ENCODE assay signal across 22 cellular contexts in the genomic region with DNA sequence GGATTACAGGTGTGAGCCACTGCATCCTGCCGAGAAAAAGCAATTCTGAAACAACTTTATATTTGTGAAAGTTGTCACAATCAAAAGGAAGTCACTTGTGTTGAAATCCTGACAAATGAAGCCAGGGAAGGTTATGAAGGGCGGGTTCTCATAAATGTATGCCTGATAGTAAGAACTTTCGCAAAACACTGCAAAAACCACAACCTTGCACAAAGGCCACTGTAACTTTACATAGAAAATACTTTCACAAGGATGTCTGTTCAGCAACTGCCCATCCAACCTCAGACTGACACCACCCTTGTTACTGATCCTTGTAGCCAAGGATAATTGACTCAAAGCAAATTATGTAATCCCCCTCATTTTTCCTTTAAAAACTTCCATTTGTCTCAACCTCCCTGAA.
DNase-seq lines count a peak whose midpoint lies in the region; ATAC-seq and TF ChIP-seq lines count a peak whose summit lies in the region.
"Had no signal": no experiment of that assay in that cellular context is flagged by ENCODE, and none has a peak within 500 bp of the region (broad histone marks: within the 10 kb centered on the region; RNA-seq: fewer than 3 reads in every experiment).

No MANE protein-coding gene starts in this region.

- peaks cover 90% of the 10 kb centered on the region for H3K79me2 ChIP-seq in HCT116 (ENCODE audit: insufficient read depth, low read length)

- TF ChIP-seq RAD21 in HCT116 (IDR thresholded peaks at IDR 0.05; ENCODE audit: low read depth) = no peak

- H2AFZ ChIP-seq in HCT116 (ENCODE audit: low read depth, low read length, poor library complexity, severe bottlenecking) = no peak overlapping the region
- H2AFZ ChIP-seq: GM23338 had no signal

- ATAC-seq in HCT116 (no peak), HG02610 (IDR thresholded peaks at IDR 0.05; ENCODE audit: unreplicated experiment) (no peak)
- ATAC-seq: A549, GM23338, HepG2, T-cell had no signal

- TF ChIP-seq POLR2A in HCT116 (IDR thresholded peaks at IDR 0.05; ENCODE audit: borderline replicate concordance, extremely low read depth, insufficient read depth, insufficient read length) (no peak), NB4 (IDR thresholded peaks at IDR 0.05; ENCODE audit: extremely low read depth, insufficient read length) (no peak), spleen (IDR thresholded peaks at IDR 0.05) (no peak)

- no TSS peak for BruUV-seq in HCT116 (replicated peaks; lab: Mats Ljungman, UMichigan)

- DNase-seq in HCT116 (ENCODE audit: low read depth, low spot score) = no peak
- DNase-seq in NB4 (ENCODE audit: low read depth) = peak; percentile 91
- DNase-seq in SIG-M5 (lab: John Stamatoyannopoulos, UW) = peak; percentile 75
- DNase-seq in spleen = no peak
- DNase-seq in NK-92 treated with Interleukin-12 subunit alpha and Interleukin-12 subunit beta, amount 100 ng/mL, for 24 hours (lab: John Stamatoyannopoulos, UW) = no peak
- DNase-seq in effector CD4-positive, alpha-beta T cell = no peak
- DNase-seq: CD4-positive, alpha-beta memory T cell; EL; HCEC 1CT; KBM-7; NCI-H1092 treated with DMSO at 0.1 percent for 48 hours; NCI-H2081 treated with DMSO at 0.1 percent for 48 hours; NCI-H446 treated with DMSO at 0.1 percent for 48 hours; NCI-H69; Peyer's patch; T-cell had no signal

- no peaks in the 10 kb centered on the region for H3K9me2 ChIP-seq in HCT116 (ENCODE audit: insufficient read depth)

- H3K36me3 ChIP-seq in HCT116 (ENCODE audit: control insufficient read depth in 1 of 2, insufficient read depth in 2 of 2, low read length in 2 of 2) (peaks cover 4 to 29% of the 10 kb centered on the region in 2 experiments; a peak in 2 of 4 replicates), neutrophil (no peaks in the 10 kb centered on the region), spleen (no peaks in the 10 kb centered on the region)
- H3K36me3 ChIP-seq: BLaER1, Peyer's patch had no signal

- intact Hi-C loops in HCT116 (cut with micrococcal nuclease) (no loop called here), spleen (cut with DNase I; ENCODE audit: low total_unique reads) (no loop called here)

- no peak overlapping the region for H3K4me3 ChIP-seq in HCT116 (replicated peaks in 1 of 2; ENCODE audit: low read depth in 1 of 2, low read length in 2 of 2)
- no peak overlapping the region for H3K4me3 ChIP-seq in NB4 (ENCODE audit: low read depth, low read length)
- H3K4me3 ChIP-seq in neutrophil (ENCODE audit: low read depth in 1 of 2, low read length in 1 of 2) = peak overlapping the region; percentile 12 to 20
- no peak overlapping the region for H3K4me3 ChIP-seq in spleen
- H3K4me3 ChIP-seq: A549, BLaER1, GM23338, Peyer's patch had no signal

- no peaks in the 10 kb centered on the region; a peak in 1 of 4 replicates for H3K9me3 ChIP-seq in HCT116 (ENCODE audit: control insufficient read depth in 1 of 2, insufficient read depth in 1 of 2, low read depth in 1 of 2, low read length in 2 of 2)
- H3K9me3 ChIP-seq in neutrophil = no peaks in the 10 kb centered on the region
- H3K9me3 ChIP-seq in spleen = peaks cover 0 to 4% (median 0%) of the 10 kb centered on the region in 8 donors
- H3K9me3 ChIP-seq: A549, Peyer's patch had no signal

- TF ChIP-seq CTCF in HCT116 (IDR thresholded peaks at IDR 0.05 in 2 of 3, conservative IDR thresholded peaks at IDR 0.05 in 1 of 3; ENCODE audit: borderline replicate concordance in 1 of 3, insufficient read depth in 1 of 3, low read depth in 2 of 3, low read length in 2 of 3) (no peak), NB4 (IDR thresholded peaks at IDR 0.05; ENCODE audit: low read depth, low read length) (no peak), neutrophil (IDR thresholded peaks at IDR 0.05) (no peak), spleen (IDR thresholded peaks at IDR 0.05 in 8 of 11, conservative IDR thresholded peaks at IDR 0.05 in 3 of 11) (no peak)

- POLR2A ChIA-PET in HCT116 (lab: Charles Lee) = no interaction called here

- H3K27ac ChIP-seq in HCT116 (ENCODE audit: low read depth, low read length) (peak overlapping the region; percentile 16), neutrophil (peak overlapping the region; percentile 72), spleen (peak overlapping the region in 2 of 8 donors; percentile 40 to 68)
- H3K27ac ChIP-seq: A549, BLaER1, Peyer's patch had no signal

- H3K9ac ChIP-seq in HCT116 (ENCODE audit: low read length) = no peak overlapping the region
- H3K9ac ChIP-seq: BLaER1 had no signal

- no peak overlapping the region for H3K4me2 ChIP-seq in HCT116 (ENCODE audit: low read length)
- H3K4me2 ChIP-seq: A549, BLaER1, GM23338 had no signal

- no peaks in the 10 kb centered on the region for H3K27me3 ChIP-seq in HCT116 (ENCODE audit: insufficient read depth, low read length)
- no peaks in the 10 kb centered on the region for H3K27me3 ChIP-seq in neutrophil
- peaks cover 0 to 29% (median 0%) of the 10 kb centered on the region in 7 donors for H3K27me3 ChIP-seq in spleen (replicated peaks in 1 of 7)
- H3K27me3 ChIP-seq: BLaER1, Peyer's patch had no signal

- RAD21 ChIA-PET in HCT116 (lab: Charles Lee; ENCODE audit: low non-redundant PET in 1 of 2, low total read pairs in 2 of 2, uncharacterized antibody in 2 of 2, unreplicated experiment in 2 of 2) = no interaction called here

- no peaks in the 10 kb centered on the region for H4K20me1 ChIP-seq in HCT116 (ENCODE audit: insufficient read depth)
- H4K20me1 ChIP-seq: BLaER1 had no signal

- CTCF ChIA-PET in HCT116 (lab: Charles Lee) = no interaction called here

- WGBS in spleen, 5 donors = 28 to 75% (median 63%) methylated on average over 3 of the region's 3 CpGs

- H3K4me1 ChIP-seq in HCT116 (ENCODE audit: control insufficient read depth in 1 of 2, insufficient read depth in 2 of 2, low read length in 2 of 2) (peaks cover 34 to 59% of the 10 kb centered on the region in 2 experiments), neutrophil (ENCODE audit: control insufficient read depth in 1 of 2, insufficient read depth in 1 of 2, low read depth in 1 of 2, low read length in 1 of 2) (peaks cover 29% of the 10 kb centered on the region in 2 experiments), spleen (no peaks in the 10 kb centered on the region)
- H3K4me1 ChIP-seq: A549, BLaER1, Peyer's patch had no signal

TF ChIP-seq in HCT116, 20 proteins besides CTCF, POLR2A, EP300 and RAD21 (continues in another document):
- TF ChIP-seq ZFX (IDR thresholded peaks at IDR 0.05) = no peak
- no peak for TF ChIP-seq EZH2 (IDR thresholded peaks at IDR 0.05)
- no peak for TF ChIP-seq SIN3A (IDR thresholded peaks at IDR 0.05; ENCODE audit: low read depth)
- no peak for TF ChIP-seq ZNF274 (IDR thresholded peaks at IDR 0.05; ENCODE audit: low read depth, low read length)
- TF ChIP-seq CBX3 (IDR thresholded peaks at IDR 0.05; ENCODE audit: low read depth) = no peak
- TF ChIP-seq, protein P1, sequence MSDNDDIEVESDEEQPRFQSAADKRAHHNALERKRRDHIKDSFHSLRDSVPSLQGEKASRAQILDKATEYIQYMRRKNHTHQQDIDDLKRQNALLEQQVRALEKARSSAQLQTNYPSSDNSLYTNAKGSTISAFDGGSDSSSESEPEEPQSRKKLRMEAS (IDR thresholded peaks at IDR 0.05) = no peak
- TF ChIP-seq YY1 (IDR thresholded peaks at IDR 0.05; ENCODE audit: extremely low read depth, insufficient replicate concordance, low read depth, low read length) = no peak
- TF ChIP-seq, protein P2, sequence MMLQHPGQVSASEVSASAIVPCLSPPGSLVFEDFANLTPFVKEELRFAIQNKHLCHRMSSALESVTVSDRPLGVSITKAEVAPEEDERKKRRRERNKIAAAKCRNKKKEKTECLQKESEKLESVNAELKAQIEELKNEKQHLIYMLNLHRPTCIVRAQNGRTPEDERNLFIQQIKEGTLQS (IDR thresholded peaks at IDR 0.05) = no peak
- no peak for TF ChIP-seq SRF (IDR thresholded peaks at IDR 0.05; ENCODE audit: low read depth)
- TF ChIP-seq FOSL1 (IDR thresholded peaks at IDR 0.05; ENCODE audit: low read depth) = no peak
- TF ChIP-seq EGR1 (IDR thresholded peaks at IDR 0.05; ENCODE audit: low read depth) = no peak
- TF ChIP-seq CEBPB (IDR thresholded peaks at IDR 0.05; ENCODE audit: low read depth) = no peak
- no peak for TF ChIP-seq SP1 (IDR thresholded peaks at IDR 0.05; ENCODE audit: low read depth)
- TF ChIP-seq POLR2AphosphoS5 (IDR thresholded peaks at IDR 0.05; ENCODE audit: low read depth, low read length) = no peak
- TF ChIP-seq, protein P3, sequence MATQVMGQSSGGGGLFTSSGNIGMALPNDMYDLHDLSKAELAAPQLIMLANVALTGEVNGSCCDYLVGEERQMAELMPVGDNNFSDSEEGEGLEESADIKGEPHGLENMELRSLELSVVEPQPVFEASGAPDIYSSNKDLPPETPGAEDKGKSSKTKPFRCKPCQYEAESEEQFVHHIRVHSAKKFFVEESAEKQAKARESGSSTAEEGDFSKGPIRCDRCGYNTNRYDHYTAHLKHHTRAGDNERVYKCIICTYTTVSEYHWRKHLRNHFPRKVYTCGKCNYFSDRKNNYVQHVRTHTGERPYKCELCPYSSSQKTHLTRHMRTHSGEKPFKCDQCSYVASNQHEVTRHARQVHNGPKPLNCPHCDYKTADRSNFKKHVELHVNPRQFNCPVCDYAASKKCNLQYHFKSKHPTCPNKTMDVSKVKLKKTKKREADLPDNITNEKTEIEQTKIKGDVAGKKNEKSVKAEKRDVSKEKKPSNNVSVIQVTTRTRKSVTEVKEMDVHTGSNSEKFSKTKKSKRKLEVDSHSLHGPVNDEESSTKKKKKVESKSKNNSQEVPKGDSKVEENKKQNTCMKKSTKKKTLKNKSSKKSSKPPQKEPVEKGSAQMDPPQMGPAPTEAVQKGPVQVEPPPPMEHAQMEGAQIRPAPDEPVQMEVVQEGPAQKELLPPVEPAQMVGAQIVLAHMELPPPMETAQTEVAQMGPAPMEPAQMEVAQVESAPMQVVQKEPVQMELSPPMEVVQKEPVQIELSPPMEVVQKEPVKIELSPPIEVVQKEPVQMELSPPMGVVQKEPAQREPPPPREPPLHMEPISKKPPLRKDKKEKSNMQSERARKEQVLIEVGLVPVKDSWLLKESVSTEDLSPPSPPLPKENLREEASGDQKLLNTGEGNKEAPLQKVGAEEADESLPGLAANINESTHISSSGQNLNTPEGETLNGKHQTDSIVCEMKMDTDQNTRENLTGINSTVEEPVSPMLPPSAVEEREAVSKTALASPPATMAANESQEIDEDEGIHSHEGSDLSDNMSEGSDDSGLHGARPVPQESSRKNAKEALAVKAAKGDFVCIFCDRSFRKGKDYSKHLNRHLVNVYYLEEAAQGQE (IDR thresholded peaks at IDR 0.05; ENCODE audit: low read depth) = no peak
- no peak for TF ChIP-seq JUND (IDR thresholded peaks at IDR 0.05)
- TF ChIP-seq EZH2phosphoT487 (IDR thresholded peaks at IDR 0.05; ENCODE audit: borderline replicate concordance) = no peak
- TF ChIP-seq TCF7L2 (IDR thresholded peaks at IDR 0.05; ENCODE audit: borderline replicate concordance, extremely low read depth, insufficient read depth, insufficient read length) = no peak

Comparison
In these comparisons a context has a peak if more than half of its experiments do, and no peak if none do; other contexts are left out.
1. DNase-seq: peak in NB4 (single experiment) and SIG-M5 (single experiment); none in HCT116 (single experiment), spleen (single experiment), NK-92 treated with Interleukin-12 subunit alpha and Interleukin-12 subunit beta, amount 100 ng/mL, for 24 hours (single experiment) and effector CD4-positive, alpha-beta T cell (single experiment).
2. H3K4me3 ChIP-seq: peak in neutrophil (2 of 2); none in HCT116 (0 of 2), NB4 (single experiment) and spleen (0 of 8).